1 cellular context compared by ENCODE assay signal in the genomic region with DNA sequence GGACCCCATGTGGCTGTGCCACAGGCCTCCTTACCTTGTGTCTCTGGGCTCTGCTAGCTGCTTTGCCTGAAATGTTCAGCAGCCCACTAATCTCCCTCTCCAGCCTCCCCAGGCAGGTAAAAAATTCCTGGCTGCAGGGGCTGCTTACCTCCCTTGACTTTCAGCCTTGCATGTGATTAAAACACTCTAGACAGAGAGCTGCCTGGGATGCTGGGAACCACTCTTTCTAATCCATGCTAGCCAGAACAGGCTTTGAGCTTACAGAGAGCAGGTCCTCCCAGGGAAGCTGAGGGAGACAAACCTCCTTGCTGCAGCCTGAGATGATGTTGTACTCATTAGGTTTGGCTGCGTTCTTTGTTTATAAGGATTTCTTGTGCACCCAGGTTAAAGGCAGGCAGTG.
TF ChIP-seq lines count a peak whose summit lies in the region.

No MANE protein-coding gene starts in this region.

TF ChIP-seq in GM23338, 12 proteins besides CTCF, POLR2A, EP300 and RAD21 (continued from another document):
- TF ChIP-seq, protein P1, sequence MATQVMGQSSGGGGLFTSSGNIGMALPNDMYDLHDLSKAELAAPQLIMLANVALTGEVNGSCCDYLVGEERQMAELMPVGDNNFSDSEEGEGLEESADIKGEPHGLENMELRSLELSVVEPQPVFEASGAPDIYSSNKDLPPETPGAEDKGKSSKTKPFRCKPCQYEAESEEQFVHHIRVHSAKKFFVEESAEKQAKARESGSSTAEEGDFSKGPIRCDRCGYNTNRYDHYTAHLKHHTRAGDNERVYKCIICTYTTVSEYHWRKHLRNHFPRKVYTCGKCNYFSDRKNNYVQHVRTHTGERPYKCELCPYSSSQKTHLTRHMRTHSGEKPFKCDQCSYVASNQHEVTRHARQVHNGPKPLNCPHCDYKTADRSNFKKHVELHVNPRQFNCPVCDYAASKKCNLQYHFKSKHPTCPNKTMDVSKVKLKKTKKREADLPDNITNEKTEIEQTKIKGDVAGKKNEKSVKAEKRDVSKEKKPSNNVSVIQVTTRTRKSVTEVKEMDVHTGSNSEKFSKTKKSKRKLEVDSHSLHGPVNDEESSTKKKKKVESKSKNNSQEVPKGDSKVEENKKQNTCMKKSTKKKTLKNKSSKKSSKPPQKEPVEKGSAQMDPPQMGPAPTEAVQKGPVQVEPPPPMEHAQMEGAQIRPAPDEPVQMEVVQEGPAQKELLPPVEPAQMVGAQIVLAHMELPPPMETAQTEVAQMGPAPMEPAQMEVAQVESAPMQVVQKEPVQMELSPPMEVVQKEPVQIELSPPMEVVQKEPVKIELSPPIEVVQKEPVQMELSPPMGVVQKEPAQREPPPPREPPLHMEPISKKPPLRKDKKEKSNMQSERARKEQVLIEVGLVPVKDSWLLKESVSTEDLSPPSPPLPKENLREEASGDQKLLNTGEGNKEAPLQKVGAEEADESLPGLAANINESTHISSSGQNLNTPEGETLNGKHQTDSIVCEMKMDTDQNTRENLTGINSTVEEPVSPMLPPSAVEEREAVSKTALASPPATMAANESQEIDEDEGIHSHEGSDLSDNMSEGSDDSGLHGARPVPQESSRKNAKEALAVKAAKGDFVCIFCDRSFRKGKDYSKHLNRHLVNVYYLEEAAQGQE (IDR thresholded peaks at IDR 0.05; ENCODE audit: unreplicated experiment) = no peak
